In genomic region chr16:71723537-71724319, GRCh38 we compare ENCODE assay signal across 1 cellular context.
A peak's percentile ranks its signal among the peaks of the same experiment; 100 is the strongest.
TF ChIP-seq lines count a peak whose summit lies in the region.

No MANE protein-coding gene starts in this region.

TF ChIP-seq in K562, 482 proteins besides CTCF, POLR2A, EP300 and RAD21 (continued from another document and continues in another):
- TF ChIP-seq CTCFL (IDR thresholded peaks at IDR 0.05; ENCODE audit: borderline replicate concordance, insufficient read depth, low read depth, low read length, poor library complexity, severe bottlenecking): no peak
- no peak for TF ChIP-seq CREBBP (IDR thresholded peaks at IDR 0.05; ENCODE audit: low read depth, low read length)
- TF ChIP-seq L3MBTL2 (IDR thresholded peaks at IDR 0.05): peak; percentile 84
- TF ChIP-seq TEAD1 (CRISPR knock-in tag; IDR thresholded peaks at IDR 0.05): peak in 1 of 2 experiments; percentile 85; a peak in 1 of 4 replicates
- TF ChIP-seq ZNF23 (CRISPR knock-in tag; IDR thresholded peaks at IDR 0.05): no peak
- no peak for TF ChIP-seq NBN (IDR thresholded peaks at IDR 0.05; ENCODE audit: low read depth)
- TF ChIP-seq TFAP4 (CRISPR knock-in tag; IDR thresholded peaks at IDR 0.05; ENCODE audit: borderline replicate concordance): peak; percentile 55; the same call in 1 of the 2 replicates
- TF ChIP-seq FOXK2 (conservative IDR thresholded peaks at IDR 0.05 in 1 of 2, IDR thresholded peaks at IDR 0.05 in 1 of 2; ENCODE audit: low read depth in 2 of 2): no peak
- peak in 1 of 2 experiments; percentile 71; a peak in 2 of 4 replicates for TF ChIP-seq ZNF639 (CRISPR knock-in tag; conservative IDR thresholded peaks at IDR 0.05 in 1 of 2, IDR thresholded peaks at IDR 0.05 in 1 of 2)
- TF ChIP-seq NKRF (IDR thresholded peaks at IDR 0.05; ENCODE audit: borderline replicate concordance): peak; percentile 60; the same call in 1 of the 2 replicates
- peak; percentile 43 for TF ChIP-seq MEIS2 (IDR thresholded peaks at IDR 0.05; ENCODE audit: partially characterized antibody)
- TF ChIP-seq UBTF (IDR thresholded peaks at IDR 0.05; ENCODE audit: borderline replicate concordance in 1 of 2, low read depth in 2 of 2, low read length in 2 of 2): peak; percentile 32; a peak in 2 of 4 replicates
- TF ChIP-seq POLR2AphosphoS5 (IDR thresholded peaks at IDR 0.05; ENCODE audit: control insufficient read depth, insufficient read depth, low read depth, low read length): peak; percentile 39; the same call in 1 of the 2 replicates
- no peak for TF ChIP-seq ZMIZ1 (IDR thresholded peaks at IDR 0.05; ENCODE audit: low read depth in 2 of 2, low read length in 2 of 2)
- peak; percentile 83 for TF ChIP-seq POLR2G (IDR thresholded peaks at IDR 0.05; ENCODE audit: low read depth, low read length)
- no peak for TF ChIP-seq ATF2 (CRISPR knock-in tag; IDR thresholded peaks at IDR 0.05)
- no peak for TF ChIP-seq NELFE (IDR thresholded peaks at IDR 0.05; ENCODE audit: insufficient read depth, insufficient read length)
- TF ChIP-seq NFIC (IDR thresholded peaks at IDR 0.05): peak; percentile 34
- peak; percentile 50; the same call in 1 of the 2 replicates for TF ChIP-seq CTBP1 (IDR thresholded peaks at IDR 0.05; ENCODE audit: borderline replicate concordance)
- no peak for TF ChIP-seq ZBTB49 (CRISPR knock-in tag; IDR thresholded peaks at IDR 0.05; ENCODE audit: borderline replicate concordance)
- peak; percentile 33 for TF ChIP-seq ETS1 (conservative IDR thresholded peaks at IDR 0.05; ENCODE audit: control insufficient read depth, low read depth, low read length)
- no peak for TF ChIP-seq ZBTB5 (IDR thresholded peaks at IDR 0.05)
- TF ChIP-seq ZBTB33 (CRISPR knock-in tag; IDR thresholded peaks at IDR 0.05): 0 out of 2 replicates have a peak, but pooled peaks have one; percentile 22
- peak; percentile 43; the same call in 1 of the 2 replicates for TF ChIP-seq RB1 (IDR thresholded peaks at IDR 0.05; ENCODE audit: low read depth)
- no peak for TF ChIP-seq ZFP30 (CRISPR knock-in tag; IDR thresholded peaks at IDR 0.05; ENCODE audit: borderline replicate concordance)
- 0 out of 2 replicates have a peak, but pooled peaks have one; percentile 22 for TF ChIP-seq GABPB1 (CRISPR knock-in tag; IDR thresholded peaks at IDR 0.05)
